Comparison of ENCODE assay signal across 11 cellular contexts in genomic region chr9:34712140-34712539, GRCh38. TPM values are rescaled to one million over a fixed set of nuclear protein-coding genes. Genes with fewer than 3 reads are reported as not detected.
"Had no signal": no experiment of that assay in that cellular context is flagged by ENCODE, and none has a peak within 500 bp of the region (broad histone marks: within the 10 kb centered on the region; RNA-seq: fewer than 3 reads in every experiment).

No MANE protein-coding gene starts in this region.

- H3K27ac ChIP-seq: GM23248, KMS-11 had no signal

- H3K4me2 ChIP-seq: KMS-11 had no signal

- H3K27ac Mint-ChIP-seq: IgD-negative memory B cell had no signal

- H2AFZ ChIP-seq: GM23248 had no signal

- H3K4me1 ChIP-seq: HAP-1 had no signal

- H3K4me3 ChIP-seq: GM23248, HAP-1 had no signal

- DNase-seq: GM23248, GOT3, H7, KBM-7 had no signal

- H3K4me3 Mint-ChIP-seq: IgD-negative memory B cell had no signal

- H3K36me3 ChIP-seq: HAP-1 had no signal

- H3K4me1 Mint-ChIP-seq: IgD-negative memory B cell had no signal

- H3K9ac ChIP-seq: GM23248, KMS-11 had no signal

- ATAC-seq: HCT116 had no signal

- FAIRE-seq: HTR-8/SVneo had no signal

RNA-seq across cellular contexts. Expression of gene CCL21, which starts 2.2 kb away (rescaled TPM):
- total RNA-seq: GM23248, H4, H7, HT-29 had no signal
- polyA plus RNA-seq: GM23248, IgD-negative memory B cell had no signal

RNA-seq across cellular contexts. Expression of gene CCL19, which starts 21.1 kb away (rescaled TPM):
- total RNA-seq: GM23248, H4, H7, HT-29 had no signal
- polyA plus RNA-seq: GM23248, IgD-negative memory B cell had no signal

RNA-seq across cellular contexts. Expression of gene CCL27, which starts 49.7 kb away (rescaled TPM):
- total RNA-seq: GM23248, H4, HT-29 had no signal
- polyA plus RNA-seq: IgD-negative memory B cell had no signal
